ENCODE assay signal across 8 cellular contexts in the genomic region with DNA sequence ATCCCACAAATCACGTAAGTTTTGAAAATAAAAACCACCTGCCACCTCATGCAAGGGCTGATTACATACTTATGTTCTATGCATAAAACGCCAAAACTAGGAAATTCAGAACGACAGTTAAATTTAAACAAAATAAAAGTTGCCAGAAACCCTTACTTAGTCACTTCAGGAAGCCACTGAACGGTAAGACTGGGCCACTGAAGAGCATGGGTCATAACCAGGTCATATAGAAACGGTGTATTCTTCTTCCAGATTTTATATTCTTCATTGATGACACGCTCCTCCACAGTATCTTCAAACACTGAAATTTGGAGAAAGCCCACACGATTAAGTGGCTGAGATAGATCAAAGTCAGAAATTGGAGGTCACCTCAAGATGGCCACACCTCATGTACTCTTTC. TPM values are rescaled to one million over a fixed set of nuclear protein-coding genes. Genes with fewer than 3 reads are reported as not detected.
DNase-seq lines count a peak whose midpoint lies in the region; ATAC-seq and TF ChIP-seq lines count a peak whose summit lies in the region.

No MANE protein-coding gene starts in this region.

- H3K4me3 Mint-ChIP-seq in memory B cell: peak overlapping the region; percentile 83

- peaks cover 0 to 9% (median 0%) of the 10 kb centered on the region in 9 donors for H3K36me3 ChIP-seq in heart left ventricle
- H3K36me3 ChIP-seq in urinary bladder (ENCODE audit: insufficient read depth): no peaks in the 10 kb centered on the region

- TF ChIP-seq CTCF in heart left ventricle (IDR thresholded peaks at IDR 0.05): no peak
- TF ChIP-seq CTCF in astrocyte of the cerebellum (IDR thresholded peaks at IDR 0.05; ENCODE audit: low read depth, low read length, missing control alignments): no peak

- in situ Hi-C loops in astrocyte of the cerebellum (cut with HindIII; ENCODE audit: low sequenced_read_pairs): no loop called here

- peaks cover 0 to 63% (median 0%) of the 10 kb centered on the region in 9 donors for H3K27me3 ChIP-seq in heart left ventricle

- no peak for DNase-seq in heart left ventricle
- no peak for DNase-seq in Right ventricle myocardium superior
- no peak for DNase-seq in astrocyte of the cerebellum (ENCODE audit: low read depth)
- no peak for DNase-seq in memory B cell (ENCODE audit: low spot score in 2 of 2)
- DNase-seq in NCI-H345 treated with DMSO at 0.1 percent for 48 hours (lab: John Stamatoyannopoulos, UW; ENCODE audit: unreplicated experiment): no peak
- DNase-seq in NCI-H1048 (lab: John Stamatoyannopoulos, UW): no peak
- no peak for DNase-seq in NCI-H146 treated with DMSO at 0.1 percent for 48 hours (lab: John Stamatoyannopoulos, UW; ENCODE audit: unreplicated experiment)

- H3K9me3 Mint-ChIP-seq in memory B cell: no peaks in the 10 kb centered on the region

- H3K4me1 ChIP-seq in heart left ventricle (peaks cover 0 to 29% (median 12%) of the 10 kb centered on the region in 12 donors), urinary bladder (ENCODE audit: insufficient read depth) (no peaks in the 10 kb centered on the region)

- WGBS in heart left ventricle, 4 donors: 9 to 43% (median 23%) methylated on average over 7 of the region's 7 CpGs
- WGBS in urinary bladder: 5% methylated on average over 7 of the region's 7 CpGs

- no peaks in the 10 kb centered on the region for H3K27me3 Mint-ChIP-seq in memory B cell

- H3K27ac Mint-ChIP-seq in memory B cell: peak overlapping the region; percentile 84

- H3K36me3 Mint-ChIP-seq in memory B cell: peaks cover 2% of the 10 kb centered on the region

- no peak for TF ChIP-seq POLR2A in heart left ventricle (IDR thresholded peaks at IDR 0.05)

- intact Hi-C loops in heart left ventricle (cut with DNase I) (no loop called here), Right ventricle myocardium superior (cut with DNase I) (no loop called here)

- peaks cover 23% of the 10 kb centered on the region for H3K4me1 Mint-ChIP-seq in memory B cell

- H3K27ac ChIP-seq in heart left ventricle (peak overlapping the region in 9 of 12 donors; percentile 67 to 95 (median 90)), urinary bladder (ENCODE audit: low read depth) (peak overlapping the region; percentile 23)

- ATAC-seq in heart left ventricle (no peak), Right ventricle myocardium superior (ENCODE audit: poor library complexity) (no peak), memory B cell (ENCODE audit: low read depth) (no peak)

- H3K9me3 ChIP-seq in heart left ventricle: no peaks in the 10 kb centered on the region

- H3K4me3 ChIP-seq in heart left ventricle (peak overlapping the region; percentile 46 to 86 (median 66)), astrocyte of the cerebellum (ENCODE audit: low read depth, low read length) (peak overlapping the region; percentile 74), urinary bladder (ENCODE audit: low read depth, low read length) (peak overlapping the region; percentile 83)

RNA-seq across cellular contexts. Expression of a gene that starts 1.2 kb away (rescaled TPM):
- total RNA-seq in heart left ventricle (100 to 1,000 TPM in 6 of 9 donors, 10 to 100 TPM in 3; 88.7 to 124 (median 107) TPM), Right ventricle myocardium superior (110 TPM), urinary bladder (128 TPM)
- polyA plus RNA-seq in heart left ventricle (100 to 1,000 TPM in 1 of 2 donors, 10 to 100 TPM in 1; 93.3 to 110 TPM), urinary bladder (121 TPM)
